9 cellular contexts compared by ENCODE assay signal in the genomic region with DNA sequence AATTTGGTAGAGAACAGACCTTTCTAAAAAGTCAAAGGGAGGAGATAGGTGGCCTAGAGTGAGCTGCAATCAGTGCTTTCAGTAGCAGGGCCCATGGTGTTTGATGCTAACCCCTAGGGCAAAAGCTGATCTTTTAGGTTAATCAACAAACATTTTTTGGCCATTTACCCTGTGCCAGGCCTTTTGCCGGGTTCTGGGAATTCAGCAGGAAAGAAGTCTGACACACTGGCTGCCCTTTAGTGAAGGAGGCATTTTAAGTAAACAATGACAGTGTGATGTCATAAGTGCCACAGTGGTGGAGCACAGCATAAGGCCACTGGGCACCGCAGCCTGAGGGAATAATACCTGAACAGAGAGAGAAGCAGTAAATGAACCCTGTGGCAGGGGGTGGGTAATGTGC. TPM values are rescaled to one million over a fixed set of nuclear protein-coding genes. Genes with fewer than 3 reads are reported as not detected.
A peak's percentile ranks its signal among the peaks of the same experiment; 100 is the strongest.
DNase-seq lines count a peak whose midpoint lies in the region; ATAC-seq and TF ChIP-seq lines count a peak whose summit lies in the region.
"Had no signal": no experiment of that assay in that cellular context is flagged by ENCODE, and none has a peak within 500 bp of the region (broad histone marks: within the 10 kb centered on the region; RNA-seq: fewer than 3 reads in every experiment).

No MANE protein-coding gene starts in this region.

- peak; percentile 42 for DNase-seq in SHP77 (lab: John Stamatoyannopoulos, UW)
- no peak for DNase-seq in SHP77 treated with DMSO at 0.1 percent for 48 hours (lab: John Stamatoyannopoulos, UW)
- no peak for DNase-seq in coronary artery (ENCODE audit: low spot score)
- no peak for DNase-seq in mesendoderm
- DNase-seq in MM.1S = no peak
- no peak for DNase-seq in COLO829 (ENCODE audit: low spot score)
- DNase-seq: posterior cingulate gyrus had no signal

- peaks cover 16% of the 10 kb centered on the region for H3K79me1 ChIP-seq in mesendoderm (ENCODE audit: low read length)

- H3K9me3 ChIP-seq in MM.1S (replicated peaks; ENCODE audit: insufficient read depth, low read length) = no peaks in the 10 kb centered on the region

- no peak overlapping the region for H2AK5ac ChIP-seq in mesendoderm (ENCODE audit: low read length)

- no peak overlapping the region for H4K8ac ChIP-seq in mesendoderm (ENCODE audit: low read depth, low read length)

- H3K36me3 ChIP-seq in mesendoderm (ENCODE audit: control insufficient read depth, insufficient read depth, low read length) (no peaks in the 10 kb centered on the region), urinary bladder (ENCODE audit: insufficient read depth) (no peaks in the 10 kb centered on the region), MM.1S (replicated peaks; ENCODE audit: insufficient read depth, low read length) (no peaks in the 10 kb centered on the region)

- peaks cover 11% of the 10 kb centered on the region for H3K79me2 ChIP-seq in mesendoderm (ENCODE audit: control insufficient read depth, insufficient read depth, low read length)
- H3K79me2 ChIP-seq in MM.1S (ENCODE audit: low read length) = no peaks in the 10 kb centered on the region

- no peak overlapping the region for H3K4ac ChIP-seq in mesendoderm (ENCODE audit: low read depth, low read length)

- H4K5ac ChIP-seq in mesendoderm (ENCODE audit: low read length) = no peak overlapping the region

- ATAC-seq in GM19328 (IDR thresholded peaks at IDR 0.05; ENCODE audit: unreplicated experiment) = no peak

- no peak overlapping the region for H2BK15ac ChIP-seq in mesendoderm (replicated peaks; ENCODE audit: low read depth)

- H2BK5ac ChIP-seq in mesendoderm (ENCODE audit: low read length) = no peak overlapping the region

- peaks cover 24% of the 10 kb centered on the region for H3K4me1 ChIP-seq in mesendoderm (ENCODE audit: control insufficient read depth, low read depth, low read length)
- no peaks in the 10 kb centered on the region for H3K4me1 ChIP-seq in urinary bladder (ENCODE audit: insufficient read depth)
- no peaks in the 10 kb centered on the region for H3K4me1 ChIP-seq in MM.1S (ENCODE audit: low read length)

- H4K20me1 ChIP-seq in MM.1S (ENCODE audit: insufficient read depth, low read length) = no peaks in the 10 kb centered on the region

- WGBS in mesendoderm (ENCODE audit: extremely low coverage, insufficient coverage, low lambda C conversion rate) = no CpG with 5 or more reads among the region's 2 CpGs
- 72% methylated on average over 2 of the region's 2 CpGs for WGBS in urinary bladder

- H3K27me3 ChIP-seq in mesendoderm (ENCODE audit: insufficient read depth, low read length, poor library complexity) = no peaks in the 10 kb centered on the region
- H3K27me3 ChIP-seq in MM.1S (replicated peaks; ENCODE audit: insufficient read depth, low read length) = no peaks in the 10 kb centered on the region

- no peak for TF ChIP-seq CTCF in coronary artery (IDR thresholded peaks at IDR 0.05)
- TF ChIP-seq CTCF in MM.1S (IDR thresholded peaks at IDR 0.05; ENCODE audit: low read length) = no peak

- peak overlapping the region; percentile 53 for H3K18ac ChIP-seq in mesendoderm (ENCODE audit: low read length)

- H3K9me2 ChIP-seq in MM.1S (replicated peaks; ENCODE audit: insufficient read depth, low read length) = no peaks in the 10 kb centered on the region

- H2AFZ ChIP-seq in MM.1S (ENCODE audit: low read length) = no peak overlapping the region

- no peak overlapping the region for H3K4me3 ChIP-seq in coronary artery
- H3K4me3 ChIP-seq in mesendoderm (ENCODE audit: low read length) = no peak overlapping the region
- no peak overlapping the region for H3K4me3 ChIP-seq in urinary bladder (ENCODE audit: low read depth, low read length)
- no peak overlapping the region for H3K4me3 ChIP-seq in MM.1S (ENCODE audit: low read length)

- H3K4me2 ChIP-seq in mesendoderm (ENCODE audit: low read length) = no peak overlapping the region
- H3K4me2 ChIP-seq in MM.1S (ENCODE audit: low read depth, low read length) = no peak overlapping the region

- H3K56ac ChIP-seq in mesendoderm (ENCODE audit: low read length) = no peak overlapping the region

- no peak overlapping the region for H2BK120ac ChIP-seq in mesendoderm (ENCODE audit: low read depth, low read length)

- H3K9ac ChIP-seq in mesendoderm (ENCODE audit: low read length) (no peak overlapping the region), MM.1S (ENCODE audit: low read length) (no peak overlapping the region)

- H3K27ac ChIP-seq in coronary artery = peak overlapping the region; percentile 61 to 84
- no peak overlapping the region for H3K27ac ChIP-seq in mesendoderm (ENCODE audit: low read depth, low read length)
- peak overlapping the region; percentile 83 for H3K27ac ChIP-seq in urinary bladder (ENCODE audit: low read depth)
- no peak overlapping the region for H3K27ac ChIP-seq in MM.1S (ENCODE audit: low read length)

- no peak overlapping the region for H3K23ac ChIP-seq in mesendoderm (ENCODE audit: low read length)

- no peaks in the 10 kb centered on the region for H3F3A ChIP-seq in MM.1S (ENCODE audit: insufficient read depth, low read length)

RNA-seq across cellular contexts. Expression of a gene that starts 29.0 kb away (rescaled TPM):
- polyA plus RNA-seq in mesendoderm (2013, experiment 1 of 2) = not detected
- polyA plus RNA-seq in mesendoderm (2013, experiment 2 of 2) = not detected
- not detected for total RNA-seq in urinary bladder
- polyA plus RNA-seq in urinary bladder = not detected

RNA-seq across cellular contexts. Expression of a gene that starts 40.3 kb away (rescaled TPM):
- 1.6 TPM for polyA plus RNA-seq in mesendoderm (2013, experiment 1 of 2)
- polyA plus RNA-seq in mesendoderm (2013, experiment 2 of 2) = 1.5 TPM
- 10.1 TPM for total RNA-seq in urinary bladder
- 16.7 TPM for polyA plus RNA-seq in urinary bladder

Comparison
In these comparisons a context has a peak if more than half of its experiments do, and no peak if none do; other contexts are left out.
1. DNase-seq: peak in SHP77 (2 of 2); none in SHP77 treated with DMSO at 0.1 percent for 48 hours (single experiment), coronary artery (single experiment), mesendoderm (single experiment), MM.1S (single experiment) and COLO829 (single experiment).
2. H3K27ac ChIP-seq: peak in coronary artery (2 of 2) and urinary bladder (single experiment); none in mesendoderm (single experiment) and MM.1S (single experiment).